In the genomic region with DNA sequence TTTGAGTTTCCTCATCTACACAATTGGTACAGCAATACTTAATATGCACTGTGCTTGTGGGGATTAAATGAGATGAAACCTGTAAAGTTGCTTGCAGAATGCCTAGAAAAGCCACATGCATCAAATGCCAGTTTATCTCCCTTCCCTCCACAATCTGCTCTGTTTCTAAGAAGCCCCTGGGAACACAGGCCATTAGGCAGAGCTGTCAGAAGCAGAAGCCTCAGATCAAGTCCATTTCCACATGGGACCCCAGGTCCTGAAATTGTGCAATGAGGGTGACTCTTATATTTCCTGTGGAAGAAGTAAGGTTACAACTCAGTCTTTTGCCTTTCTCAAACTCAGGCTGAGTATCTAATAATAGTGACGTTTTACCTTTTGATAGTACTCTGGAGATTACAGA, we compare ENCODE assay signal across 18 cellular contexts.
A peak's percentile ranks its signal among the peaks of the same experiment; 100 is the strongest.
DNase-seq lines count a peak whose midpoint lies in the region; ATAC-seq and TF ChIP-seq lines count a peak whose summit lies in the region.
"Had no signal": no experiment of that assay in that cellular context is flagged by ENCODE, and none has a peak within 500 bp of the region (broad histone marks: within the 10 kb centered on the region; RNA-seq: fewer than 3 reads in every experiment).

No MANE protein-coding gene starts in this region.

- H3K14ac ChIP-seq in neuronal stem cell (ENCODE audit: low read length), result no peak overlapping the region

- DNase-seq in BE2C (peak; percentile 64), SK-N-DZ (ENCODE audit: low spot score) (peak; percentile 53), neuronal stem cell (ENCODE audit: low spot score) (no peak), right lobe of liver (no peak), OCI-M1 (lab: John Stamatoyannopoulos, UW) (no peak), Caco-2 (no peak)
- DNase-seq in stimulated activated naive CD4-positive, alpha-beta T cell treated with Interleukin-2 at 50 U/mL for 16 hours (lab: John Stamatoyannopoulos, UW), result no peak
- DNase-seq: Calu3; CD4-positive, alpha-beta T cell; CD8-positive, alpha-beta memory T cell; DMS153; DND-41; GOT3; HFFc6 had no signal

- no peak overlapping the region for H3K4ac ChIP-seq in neuronal stem cell (ENCODE audit: low read length)

- H3K4me1 ChIP-seq in BE2C, result peaks cover 25% of the 10 kb centered on the region
- H3K4me1 ChIP-seq in BLaER1, result peaks cover 13% of the 10 kb centered on the region; the same call in 1 of the 2 replicates
- peaks cover 0 to 2% of the 10 kb centered on the region in 2 donors for H3K4me1 ChIP-seq in neuronal stem cell (ENCODE audit: control insufficient read depth in 2 of 2, insufficient read depth in 1 of 2, low read depth in 1 of 2, low read length in 2 of 2)
- H3K4me1 ChIP-seq in right lobe of liver, result no peaks in the 10 kb centered on the region
- H3K4me1 ChIP-seq in Caco-2, result no peaks in the 10 kb centered on the region
- H3K4me1 ChIP-seq: HAP-1 had no signal

- H3K27me3 ChIP-seq in BE2C (peaks cover 9% of the 10 kb centered on the region), BLaER1 (no peaks in the 10 kb centered on the region), neuronal stem cell (ENCODE audit: control insufficient read depth in 3 of 3, insufficient read depth in 3 of 3, low read depth in 1 of 3, low read length in 3 of 3) (no peaks in the 10 kb centered on the region), right lobe of liver (no peaks in the 10 kb centered on the region), Caco-2 (replicated peaks; ENCODE audit: control insufficient read depth, insufficient read depth, low read length) (no peaks in the 10 kb centered on the region; the same call in 1 of the 2 replicates)

- peaks cover 6% of the 10 kb centered on the region for H3K4me1 Mint-ChIP-seq in Caco-2 (ENCODE audit: low read depth, unreplicated experiment)
- H3K4me1 Mint-ChIP-seq: CD14-positive monocyte; CD8-positive, alpha-beta memory T cell had no signal

- H2BK120ac ChIP-seq in neuronal stem cell (ENCODE audit: low read depth, low read length), result no peak overlapping the region

- no peak overlapping the region for H3K4me3 Mint-ChIP-seq in Caco-2 (ENCODE audit: unreplicated experiment)
- H3K4me3 Mint-ChIP-seq: CD14-positive monocyte; CD4-positive, alpha-beta T cell; CD8-positive, alpha-beta memory T cell; HFFc6 had no signal

- intact Hi-C loops in right lobe of liver (cut with DNase I), result no loop called here
- intact Hi-C loops in Caco-2 (cut with micrococcal nuclease; ENCODE audit: unreplicated experiment), result no loop called here

- TF ChIP-seq POLR2A in right lobe of liver (IDR thresholded peaks at IDR 0.05), result no peak

- H3K9me3 ChIP-seq in BE2C (no peaks in the 10 kb centered on the region), BLaER1 (no peaks in the 10 kb centered on the region), neuronal stem cell (replicated peaks in 1 of 2; ENCODE audit: control insufficient read depth in 2 of 2, insufficient read depth in 1 of 2, low read depth in 1 of 2, low read length in 2 of 2) (peaks cover 0 to under 1% of the 10 kb centered on the region in 2 donors), right lobe of liver (no peaks in the 10 kb centered on the region), Caco-2 (no peaks in the 10 kb centered on the region)
- H3K9me3 ChIP-seq: HAP-1 had no signal

- H4K8ac ChIP-seq in neuronal stem cell (ENCODE audit: low read depth, low read length), result peak overlapping the region; percentile 78

- CTCF ChIA-PET in Caco-2 (lab: Charles Lee), result no interaction called here

- H3K4me2 ChIP-seq in BLaER1 (peak overlapping the region; percentile 31; the same call in 1 of the 2 replicates), neuronal stem cell (ENCODE audit: insufficient read depth, low read length, poor library complexity, severe bottlenecking) (no peak overlapping the region)

- H3K27ac ChIP-seq in BLaER1 (no peak overlapping the region), neuronal stem cell (replicated peaks; ENCODE audit: low read length) (no peak overlapping the region), right lobe of liver (no peak overlapping the region)
- H3K27ac ChIP-seq: BLaER1 treated with 17β-estradiol and CSF1 and Interleukin-3, amounts not matched to agents 10 nM and 100 nM had no signal

- H4K20me1 ChIP-seq in BLaER1, result no peaks in the 10 kb centered on the region
- H4K20me1 ChIP-seq: BLaER1 treated with 17β-estradiol and CSF1 and Interleukin-3, amounts not matched to agents 10 nM and 100 nM had no signal

- no CpG with 5 or more reads among the region's 1 CpG for WGBS in neuronal stem cell (ENCODE audit: extremely low coverage in 2 of 2, insufficient read length in 2 of 2, insufficient replicate concordance in 1 of 2), 2 donors
- WGBS in right lobe of liver (ENCODE audit: insufficient coverage, low coverage, low lambda C conversion rate, missing lambda C conversion rate), result 53% methylated on average over 1 of the region's 1 CpG

- no peak overlapping the region for H3K23ac ChIP-seq in neuronal stem cell (ENCODE audit: low read depth, low read length, poor library complexity)

- H3K9me3 Mint-ChIP-seq in Caco-2 (ENCODE audit: unreplicated experiment), result no peaks in the 10 kb centered on the region
- H3K9me3 Mint-ChIP-seq: CD14-positive monocyte; CD4-positive, alpha-beta T cell had no signal

- peaks cover 3% of the 10 kb centered on the region for H3K27me3 Mint-ChIP-seq in Caco-2 (ENCODE audit: insufficient read depth, unreplicated experiment)
- H3K27me3 Mint-ChIP-seq: CD4-positive, alpha-beta T cell had no signal

- H3K4me3 ChIP-seq in BE2C (ENCODE audit: low read depth, low read length) (no peak overlapping the region), BLaER1 (no peak overlapping the region), neuronal stem cell (ENCODE audit: low read length in 2 of 2) (no peak overlapping the region), right lobe of liver (no peak overlapping the region), Caco-2 (ENCODE audit: low read depth, low read length) (no peak overlapping the region)
- H3K4me3 ChIP-seq: BLaER1 treated with 17β-estradiol and CSF1 and Interleukin-3, amounts not matched to agents 10 nM and 100 nM; HAP-1 had no signal

- no peak overlapping the region for H2AFZ ChIP-seq in neuronal stem cell (ENCODE audit: low read length)

- H3K9ac ChIP-seq in BLaER1, result no peak overlapping the region
- H3K9ac ChIP-seq in neuronal stem cell (ENCODE audit: low read depth, low read length, poor library complexity), result no peak overlapping the region
- H3K9ac ChIP-seq: BLaER1 treated with 17β-estradiol and CSF1 and Interleukin-3, amounts not matched to agents 10 nM and 100 nM had no signal

- BruUV-seq in Caco-2 (replicated peaks; lab: Mats Ljungman, UMichigan), result no TSS peak

- H2BK12ac ChIP-seq in neuronal stem cell (ENCODE audit: low read length), result no peak overlapping the region

- no peak overlapping the region for H3K27ac Mint-ChIP-seq in Caco-2 (ENCODE audit: unreplicated experiment)
- H3K27ac Mint-ChIP-seq: CD14-positive monocyte; CD4-positive, alpha-beta T cell; CD8-positive, alpha-beta memory T cell; HFFc6 had no signal

- POLR2A ChIA-PET in Caco-2 (lab: Charles Lee), result no interaction called here

- H3K18ac ChIP-seq in neuronal stem cell (ENCODE audit: low read length), result no peak overlapping the region

- H2BK15ac ChIP-seq in neuronal stem cell (ENCODE audit: low read length), result no peak overlapping the region

- no peak overlapping the region for H4K91ac ChIP-seq in neuronal stem cell (ENCODE audit: low read depth, low read length, poor library complexity)

- H3K79me1 ChIP-seq in neuronal stem cell (ENCODE audit: low read depth, low read length), result no peaks in the 10 kb centered on the region

- no peak for ATAC-seq in right lobe of liver

- H2AK5ac ChIP-seq in neuronal stem cell (ENCODE audit: low read depth, low read length), result no peak overlapping the region

- H3K36me3 ChIP-seq in BE2C (no peaks in the 10 kb centered on the region), BLaER1 (no peaks in the 10 kb centered on the region), neuronal stem cell (replicated peaks in 1 of 2; ENCODE audit: control insufficient read depth in 2 of 2, insufficient read depth in 2 of 2, low read length in 2 of 2) (no peaks in the 10 kb centered on the region), right lobe of liver (no peaks in the 10 kb centered on the region), Caco-2 (ENCODE audit: control insufficient read depth, insufficient read depth, low read length) (no peaks in the 10 kb centered on the region)
- H3K36me3 ChIP-seq: BLaER1 treated with 17β-estradiol and CSF1 and Interleukin-3, amounts not matched to agents 10 nM and 100 nM; HAP-1 had no signal

- TF ChIP-seq CTCF in BE2C (IDR thresholded peaks at IDR 0.05; ENCODE audit: low read depth, low read length) (no peak), right lobe of liver (IDR thresholded peaks at IDR 0.05) (no peak), Caco-2 (IDR thresholded peaks at IDR 0.05; ENCODE audit: insufficient read depth in 1 of 2, low read depth in 1 of 2, low read length in 1 of 2, severe bottlenecking in 1 of 2, unreplicated experiment in 1 of 2) (no peak)

- H2BK5ac ChIP-seq in neuronal stem cell (ENCODE audit: low read length), result no peak overlapping the region

- no peaks in the 10 kb centered on the region for H3K36me3 Mint-ChIP-seq in Caco-2 (ENCODE audit: insufficient read depth, unreplicated experiment)
- H3K36me3 Mint-ChIP-seq: CD14-positive monocyte; CD8-positive, alpha-beta memory T cell had no signal

Comparison
In these comparisons a context has a peak if more than half of its experiments do, and no peak if none do; other contexts are left out.
1. DNase-seq: peak in BE2C (single experiment) and SK-N-DZ (single experiment); none in neuronal stem cell (single experiment), stimulated activated naive CD4-positive, alpha-beta T cell treated with Interleukin-2 at 50 U/mL for 16 hours (single experiment), right lobe of liver (0 of 3), OCI-M1 (single experiment) and Caco-2 (0 of 2).